Comparison of ENCODE assay signal across 11 cellular contexts in the genomic region with DNA sequence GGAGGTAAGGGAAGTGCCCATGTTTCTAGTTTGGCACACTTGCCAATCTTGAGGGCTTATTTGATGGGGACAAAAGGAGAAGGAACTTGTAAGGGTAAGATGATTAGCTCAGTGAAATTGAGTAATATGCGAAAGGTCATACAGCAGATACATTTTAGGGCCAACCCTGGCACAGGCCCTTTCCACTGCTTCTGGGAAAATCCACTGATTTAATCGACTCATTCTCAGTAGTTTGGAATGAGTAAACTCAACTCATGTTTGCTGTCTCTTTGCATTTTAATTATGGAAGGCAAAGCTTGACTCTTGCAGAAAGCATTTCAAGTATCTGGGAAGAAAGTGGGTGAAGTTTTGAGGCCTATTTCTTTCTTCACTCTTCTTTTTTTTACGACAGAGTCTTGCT. TPM values are rescaled to one million over a fixed set of nuclear protein-coding genes. Genes with fewer than 3 reads are reported as not detected.
DNase-seq lines count a peak whose midpoint lies in the region; ATAC-seq and TF ChIP-seq lines count a peak whose summit lies in the region.
"Had no signal": no experiment of that assay in that cellular context is flagged by ENCODE, and none has a peak within 500 bp of the region (broad histone marks: within the 10 kb centered on the region; RNA-seq: fewer than 3 reads in every experiment).

No MANE protein-coding gene starts in this region.

- peak; percentile 98 for DNase-seq in EH (ENCODE audit: low read depth)
- peak; percentile 7 for DNase-seq in OCI-M1 (lab: John Stamatoyannopoulos, UW)
- DNase-seq in effector memory CD8-positive, alpha-beta T cell, result no peak
- DNase-seq in renal cortical epithelial cell (ENCODE audit: low read depth), result peak; percentile 92
- no peak for DNase-seq in GM23338 (ENCODE audit: low spot score)
- no peak for DNase-seq in NCI-H2107 (lab: John Stamatoyannopoulos, UW)
- no peak for DNase-seq in stimulated activated CD4-positive, alpha-beta T cell treated with anti-CD3 and anti-CD28 coated beads, Interleukin-15, amount 100 ng/mL, for 24 hours
- DNase-seq: NCI-H187, WERI-Rb-1 had no signal

- H3K4me1 ChIP-seq in GM23338 (ENCODE audit: insufficient read depth), result no peaks in the 10 kb centered on the region

- H3K79me2 ChIP-seq in GM23338 (replicated peaks; ENCODE audit: insufficient read depth), result peaks cover 88% of the 10 kb centered on the region

- no peak overlapping the region for H3K4me2 ChIP-seq in GM23338

- H3K27me3 ChIP-seq in GM23338 (ENCODE audit: insufficient read depth), result no peaks in the 10 kb centered on the region

- H2AFZ ChIP-seq in GM23338, result no peak overlapping the region

- H3K9me2 ChIP-seq in GM23338 (ENCODE audit: insufficient read depth), result no peaks in the 10 kb centered on the region

- H3K36me3 Mint-ChIP-seq in effector memory CD8-positive, alpha-beta T cell (ENCODE audit: insufficient read depth), result peaks cover 30% of the 10 kb centered on the region
- H3K36me3 Mint-ChIP-seq in GM23338 (ENCODE audit: low read depth), result no peaks in the 10 kb centered on the region

- peak overlapping the region; percentile 52 to 81 for H3K27ac Mint-ChIP-seq in effector memory CD8-positive, alpha-beta T cell
- H3K27ac Mint-ChIP-seq in GM23338, result no peak overlapping the region; the same call in 1 of the 2 replicates
- H3K27ac Mint-ChIP-seq: nephron had no signal

- no peak for TF ChIP-seq CTCF in GM23338 (conservative IDR thresholded peaks at IDR 0.05; ENCODE audit: low read depth in 2 of 2)

- no peaks in the 10 kb centered on the region for H3K27me3 Mint-ChIP-seq in effector memory CD8-positive, alpha-beta T cell
- peaks cover 8% of the 10 kb centered on the region for H3K27me3 Mint-ChIP-seq in GM23338 (ENCODE audit: insufficient read depth, low read depth, poor library complexity)

- H3K9me3 Mint-ChIP-seq in effector memory CD8-positive, alpha-beta T cell, result no peaks in the 10 kb centered on the region
- H3K9me3 Mint-ChIP-seq in GM23338, result no peaks in the 10 kb centered on the region
- H3K9me3 Mint-ChIP-seq: nephron had no signal

- H3K4me1 Mint-ChIP-seq in effector memory CD8-positive, alpha-beta T cell (ENCODE audit: low read depth in 2 of 2), result peaks cover 10 to 32% of the 10 kb centered on the region in 2 donors
- no peaks in the 10 kb centered on the region for H3K4me1 Mint-ChIP-seq in GM23338
- H3K4me1 Mint-ChIP-seq: nephron had no signal

- 0 out of 2 replicates have a peak, but pooled peaks cover 2% of the 10 kb centered on the region for H3F3A ChIP-seq in GM23338 (replicated peaks; ENCODE audit: low read depth)

- H4K20me1 ChIP-seq in GM23338 (replicated peaks; ENCODE audit: insufficient read depth), result peaks cover 25% of the 10 kb centered on the region

- no peak overlapping the region for H3K27ac ChIP-seq in GM23338 (ENCODE audit: low read depth)
- H3K27ac ChIP-seq: WERI-Rb-1 had no signal

- no peak for ATAC-seq in effector memory CD8-positive, alpha-beta T cell (replicated peaks)
- ATAC-seq in GM23338, result no peak
- no peak for ATAC-seq in GM21723 (IDR thresholded peaks at IDR 0.05; ENCODE audit: unreplicated experiment)

- H3K36me3 ChIP-seq in GM23338 (ENCODE audit: insufficient read depth), result no peaks in the 10 kb centered on the region

- H3K4me3 Mint-ChIP-seq in effector memory CD8-positive, alpha-beta T cell, result peak overlapping the region in 1 of 2 donors; percentile 4
- no peak overlapping the region for H3K4me3 Mint-ChIP-seq in GM23338
- H3K4me3 Mint-ChIP-seq: nephron had no signal

- no peak overlapping the region for H3K4me3 ChIP-seq in GM23338

TF ChIP-seq in GM23338, 12 proteins besides CTCF, POLR2A, EP300 and RAD21:
- TF ChIP-seq EZH2phosphoT487 (IDR thresholded peaks at IDR 0.05; ENCODE audit: unreplicated experiment) (no peak), ETS1 (IDR thresholded peaks at IDR 0.05) (no peak), ZNF114 (CRISPR knock-in tag; IDR thresholded peaks at IDR 0.05) (no peak), NANOG (IDR thresholded peaks at IDR 0.05; ENCODE audit: borderline replicate concordance) (no peak), POLR2AphosphoS5 (IDR thresholded peaks at IDR 0.05; ENCODE audit: low read depth) (no peak)
- TF ChIP-seq, protein P1, sequence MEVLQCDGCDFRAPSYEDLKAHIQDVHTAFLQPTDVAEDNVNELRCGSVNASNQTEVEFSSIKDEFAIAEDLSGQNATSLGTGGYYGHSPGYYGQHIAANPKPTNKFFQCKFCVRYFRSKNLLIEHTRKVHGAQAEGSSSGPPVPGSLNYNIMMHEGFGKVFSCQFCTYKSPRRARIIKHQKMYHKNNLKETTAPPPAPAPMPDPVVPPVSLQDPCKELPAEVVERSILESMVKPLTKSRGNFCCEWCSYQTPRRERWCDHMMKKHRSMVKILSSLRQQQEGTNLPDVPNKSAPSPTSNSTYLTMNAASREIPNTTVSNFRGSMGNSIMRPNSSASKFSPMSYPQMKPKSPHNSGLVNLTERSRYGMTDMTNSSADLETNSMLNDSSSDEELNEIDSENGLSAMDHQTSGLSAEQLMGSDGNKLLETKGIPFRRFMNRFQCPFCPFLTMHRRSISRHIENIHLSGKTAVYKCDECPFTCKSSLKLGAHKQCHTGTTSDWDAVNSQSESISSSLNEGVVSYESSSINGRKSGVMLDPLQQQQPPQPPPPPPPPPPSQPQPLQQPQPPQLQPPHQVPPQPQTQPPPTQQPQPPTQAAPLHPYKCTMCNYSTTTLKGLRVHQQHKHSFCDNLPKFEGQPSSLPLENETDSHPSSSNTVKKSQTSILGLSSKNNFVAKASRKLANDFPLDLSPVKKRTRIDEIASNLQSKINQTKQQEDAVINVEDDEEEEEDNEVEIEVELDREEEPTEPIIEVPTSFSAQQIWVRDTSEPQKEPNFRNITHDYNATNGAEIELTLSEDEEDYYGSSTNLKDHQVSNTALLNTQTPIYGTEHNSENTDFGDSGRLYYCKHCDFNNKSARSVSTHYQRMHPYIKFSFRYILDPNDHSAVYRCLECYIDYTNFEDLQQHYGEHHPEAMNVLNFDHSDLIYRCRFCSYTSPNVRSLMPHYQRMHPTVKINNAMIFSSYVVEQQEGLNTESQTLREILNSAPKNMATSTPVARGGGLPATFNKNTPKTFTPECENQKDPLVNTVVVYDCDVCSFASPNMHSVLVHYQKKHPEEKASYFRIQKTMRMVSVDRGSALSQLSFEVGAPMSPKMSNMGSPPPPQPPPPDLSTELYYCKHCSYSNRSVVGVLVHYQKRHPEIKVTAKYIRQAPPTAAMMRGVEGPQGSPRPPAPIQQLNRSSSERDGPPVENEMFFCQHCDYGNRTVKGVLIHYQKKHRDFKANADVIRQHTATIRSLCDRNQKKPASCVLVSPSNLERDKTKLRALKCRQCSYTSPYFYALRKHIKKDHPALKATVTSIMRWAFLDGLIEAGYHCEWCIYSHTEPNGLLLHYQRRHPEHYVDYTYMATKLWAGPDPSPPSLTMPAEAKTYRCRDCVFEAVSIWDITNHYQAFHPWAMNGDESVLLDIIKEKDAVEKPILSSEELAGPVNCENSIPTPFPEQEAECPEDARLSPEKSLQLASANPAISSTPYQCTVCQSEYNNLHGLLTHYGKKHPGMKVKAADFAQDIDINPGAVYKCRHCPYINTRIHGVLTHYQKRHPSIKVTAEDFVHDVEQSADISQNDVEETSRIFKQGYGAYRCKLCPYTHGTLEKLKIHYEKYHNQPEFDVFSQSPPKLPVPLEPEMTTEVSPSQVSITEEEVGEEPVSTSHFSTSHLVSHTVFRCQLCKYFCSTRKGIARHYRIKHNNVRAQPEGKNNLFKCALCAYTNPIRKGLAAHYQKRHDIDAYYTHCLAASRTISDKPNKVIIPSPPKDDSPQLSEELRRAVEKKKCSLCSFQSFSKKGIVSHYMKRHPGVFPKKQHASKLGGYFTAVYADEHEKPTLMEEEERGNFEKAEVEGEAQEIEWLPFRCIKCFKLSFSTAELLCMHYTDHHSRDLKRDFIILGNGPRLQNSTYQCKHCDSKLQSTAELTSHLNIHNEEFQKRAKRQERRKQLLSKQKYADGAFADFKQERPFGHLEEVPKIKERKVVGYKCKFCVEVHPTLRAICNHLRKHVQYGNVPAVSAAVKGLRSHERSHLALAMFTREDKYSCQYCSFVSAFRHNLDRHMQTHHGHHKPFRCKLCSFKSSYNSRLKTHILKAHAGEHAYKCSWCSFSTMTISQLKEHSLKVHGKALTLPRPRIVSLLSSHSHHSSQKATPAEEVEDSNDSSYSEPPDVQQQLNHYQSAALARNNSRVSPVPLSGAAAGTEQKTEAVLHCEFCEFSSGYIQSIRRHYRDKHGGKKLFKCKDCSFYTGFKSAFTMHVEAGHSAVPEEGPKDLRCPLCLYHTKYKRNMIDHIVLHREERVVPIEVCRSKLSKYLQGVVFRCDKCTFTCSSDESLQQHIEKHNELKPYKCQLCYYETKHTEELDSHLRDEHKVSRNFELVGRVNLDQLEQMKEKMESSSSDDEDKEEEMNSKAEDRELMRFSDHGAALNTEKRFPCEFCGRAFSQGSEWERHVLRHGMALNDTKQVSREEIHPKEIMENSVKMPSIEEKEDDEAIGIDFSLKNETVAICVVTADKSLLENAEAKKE (CRISPR knock-in tag; IDR thresholded peaks at IDR 0.05), result no peak

RNA-seq across cellular contexts. Expression of gene PHF20, which starts 20.0 kb away (rescaled TPM):
- total RNA-seq in renal cortical epithelial cell, result 20.0 and 58.4 TPM in 2 replicates
- 56.6 and 71.8 TPM in 2 replicates for total RNA-seq in GM23338 (2014; rRNA removed; shearing (Covaris generic))
- polyA plus RNA-seq in GM23338 (2016; fragmentation: Nextera tagmentation; extraction: Ambion mirVana), result 103 TPM in 2 replicates

RNA-seq across cellular contexts. Expression of gene RBM39, which starts 49.8 kb away (rescaled TPM):
- total RNA-seq in renal cortical epithelial cell, result 182 and 322 TPM in 2 replicates
- 248 and 259 TPM in 2 replicates for total RNA-seq in GM23338 (2014; rRNA removed; shearing (Covaris generic))
- 413 and 420 TPM in 2 replicates for polyA plus RNA-seq in GM23338 (2016; fragmentation: Nextera tagmentation; extraction: Ambion mirVana)

Comparison
In these comparisons a context has a peak if more than half of its experiments do, and no peak if none do; other contexts are left out.
1. DNase-seq: peak in EH (single experiment), OCI-M1 (single experiment) and renal cortical epithelial cell (single experiment); none in effector memory CD8-positive, alpha-beta T cell (0 of 3), GM23338 (single experiment), NCI-H2107 (single experiment) and stimulated activated CD4-positive, alpha-beta T cell treated with anti-CD3 and anti-CD28 coated beads, Interleukin-15, amount 100 ng/mL, for 24 hours (single experiment).